ENCODE assay signal across 24 cellular contexts in genomic region chr4:78137538-78137937, GRCh38.
"Had no signal": no experiment of that assay in that cellular context is flagged by ENCODE, and none has a peak within 500 bp of the region (broad histone marks: within the 10 kb centered on the region; RNA-seq: fewer than 3 reads in every experiment).

No MANE protein-coding gene starts in this region.

- H3K36me3 ChIP-seq: brain microvascular endothelial cell, Peyer's patch had no signal

- DNase-seq: activated CD4-positive, alpha-beta memory T cell treated with anti-CD3 and anti-CD28 coated beads for 36 hours; activated CD4-positive, alpha-beta T cell treated with anti-CD3 and anti-CD28 coated beads, Interleukin-2, amount 10 ng/mL, durations not matched to agents 7 days and 5 days; activated CD4-positive, CD25-positive, alpha-beta regulatory T cell; activated CD8-positive, alpha-beta memory T cell treated with anti-CD3 and anti-CD28 coated beads for 24 hours; activated gamma-delta T cell; activated naive CD4-positive, alpha-beta T cell treated with anti-CD3 and anti-CD28 coated beads for 36 hours; activated T-cell treated with anti-CD3 and anti-CD28 coated beads, Interleukin-2, amount 50 U/mL, for 48 hours; brain microvascular endothelial cell; cerebellar nuclear complex; NCI-H1092; NCI-H1417; NCI-H1930; NCI-H2171; NCI-H2227 treated with DMSO at 0.1 percent for 48 hours; NCI-H526; NCI-H82; NK-92 treated with Interleukin-12 subunit alpha and Interleukin-12 subunit beta, amount 100 ng/mL, for 24 hours; OCI-M1; Peyer's patch; SHP77; T-cell had no signal

- ATAC-seq: activated T-helper 17 cell treated with anti-CD3 and anti-CD28 coated beads, Interleukin-2, amount 50 U/mL, for 72 hours; T-cell had no signal

- H3K9me3 ChIP-seq: Peyer's patch had no signal

- H3K27ac ChIP-seq: brain microvascular endothelial cell, KMS-11, VCaP had no signal

- H3K4me3 ChIP-seq: Peyer's patch had no signal

- H3K9ac ChIP-seq: KMS-11 had no signal

- H3K4me2 ChIP-seq: KMS-11 had no signal

- H3K27me3 ChIP-seq: brain microvascular endothelial cell, Peyer's patch had no signal
